In the genomic region with DNA sequence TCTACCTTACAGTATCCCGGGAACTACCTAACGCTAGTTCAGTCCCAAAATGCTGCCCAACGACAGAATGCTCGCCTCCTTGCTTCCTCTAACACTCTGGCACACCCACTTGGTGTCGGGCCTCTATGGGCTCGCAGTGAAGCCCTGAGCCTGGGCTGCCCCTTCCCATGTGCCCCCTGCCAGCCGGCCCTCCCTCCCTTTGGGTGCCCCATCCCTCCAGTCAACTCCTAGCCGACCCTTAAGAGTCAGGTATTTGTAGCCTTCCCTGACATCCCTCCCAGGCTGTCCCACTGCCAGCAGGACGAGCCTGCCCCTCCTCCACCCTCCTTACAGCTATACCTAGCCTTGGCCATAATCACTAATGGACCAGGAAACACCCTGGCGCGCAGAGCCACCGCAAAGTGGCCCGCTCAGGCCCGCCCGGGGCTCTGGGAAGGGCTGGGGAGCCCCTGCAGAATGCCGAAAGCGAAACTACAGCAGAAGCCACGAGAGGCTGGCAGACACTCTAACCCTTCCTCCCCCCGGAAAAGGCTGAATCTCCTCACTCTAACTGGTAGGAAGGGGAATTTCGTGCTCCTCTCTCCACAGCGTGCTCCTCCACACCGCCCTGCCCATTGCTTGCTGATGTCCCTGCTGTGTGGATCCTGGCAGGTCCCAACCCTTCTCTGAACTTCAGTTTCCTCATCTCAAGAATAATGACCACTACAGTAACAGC, we compare ENCODE assay signal across 8 cellular contexts. TPM values are rescaled to one million over a fixed set of nuclear protein-coding genes. Genes with fewer than 3 reads are reported as not detected.
DNase-seq lines count a peak whose midpoint lies in the region; ATAC-seq and TF ChIP-seq lines count a peak whose summit lies in the region.

No MANE protein-coding gene starts in this region.

- CTCF ChIA-PET in activated CD4-positive, alpha-beta T cell treated with anti-CD3 and anti-CD28 coated beads, Interleukin-2, amount 10 ng/mL, durations not matched to agents 7 days and 5 days (lab: Charles Lee) = no interaction called here

- POLR2A ChIA-PET in activated CD4-positive, alpha-beta T cell treated with anti-CD3 and anti-CD28 coated beads, Interleukin-2, amount 10 ng/mL, durations not matched to agents 7 days and 5 days (lab: Charles Lee) = no interaction called here

- peak; percentile 60 for DNase-seq in NCI-H2029 (lab: John Stamatoyannopoulos, UW)
- no peak for DNase-seq in NCI-H2029 treated with DMSO at 0.1 percent for 48 hours (lab: John Stamatoyannopoulos, UW)
- peak; percentile 76 for DNase-seq in activated CD4-positive, alpha-beta T cell treated with anti-CD3 and anti-CD28 coated beads, Interleukin-2, amount 10 ng/mL, durations not matched to agents 7 days and 5 days
- DNase-seq in effector memory CD4-positive, alpha-beta T cell = peak; percentile 42 to 53 (median 45)
- no peak for DNase-seq in thoracic aorta (ENCODE audit: low spot score)
- no peak for DNase-seq in HPDE6-E6E7 (ENCODE audit: extremely low spot score)

- H3K36me3 Mint-ChIP-seq in activated CD4-positive, alpha-beta T cell treated with anti-CD3 and anti-CD28 coated beads, Interleukin-2, amount 10 ng/mL, durations not matched to agents 7 days and 5 days (ENCODE audit: low read depth) = peaks cover 3% of the 10 kb centered on the region

- peaks cover 29% of the 10 kb centered on the region for H3K4me1 Mint-ChIP-seq in activated CD4-positive, alpha-beta T cell treated with anti-CD3 and anti-CD28 coated beads, Interleukin-2, amount 10 ng/mL, durations not matched to agents 7 days and 5 days

- H3K27ac ChIP-seq in effector memory CD4-positive, alpha-beta T cell (ENCODE audit: insufficient read depth, low read length, poor library complexity, severe bottlenecking) = peak overlapping the region; percentile 96
- peak overlapping the region; percentile 77 for H3K27ac ChIP-seq in muscle layer of duodenum (ENCODE audit: low read length)
- peak overlapping the region; percentile 2 to 97 for H3K27ac ChIP-seq in thoracic aorta

- no peaks in the 10 kb centered on the region for H3K27me3 ChIP-seq in effector memory CD4-positive, alpha-beta T cell (replicated peaks; ENCODE audit: control insufficient read depth, insufficient read depth, low read length, poor library complexity, severe bottlenecking)
- no peaks in the 10 kb centered on the region for H3K27me3 ChIP-seq in muscle layer of duodenum (ENCODE audit: low read depth, low read length)
- H3K27me3 ChIP-seq in thoracic aorta (replicated peaks; ENCODE audit: insufficient read depth) = no peaks in the 10 kb centered on the region

- peak overlapping the region; percentile 92 for H3K4me3 Mint-ChIP-seq in activated CD4-positive, alpha-beta T cell treated with anti-CD3 and anti-CD28 coated beads, Interleukin-2, amount 10 ng/mL, durations not matched to agents 7 days and 5 days

- no peaks in the 10 kb centered on the region for H3K9me3 ChIP-seq in effector memory CD4-positive, alpha-beta T cell (ENCODE audit: control insufficient read depth, low read length)
- H3K9me3 ChIP-seq in muscle layer of duodenum (ENCODE audit: control insufficient read depth in 1 of 2, low read length in 2 of 2) = no peaks in the 10 kb centered on the region
- no peaks in the 10 kb centered on the region for H3K9me3 ChIP-seq in thoracic aorta

- peak overlapping the region; percentile 91 for H3K27ac Mint-ChIP-seq in activated CD4-positive, alpha-beta T cell treated with anti-CD3 and anti-CD28 coated beads, Interleukin-2, amount 10 ng/mL, durations not matched to agents 7 days and 5 days

- H3K27me3 Mint-ChIP-seq in activated CD4-positive, alpha-beta T cell treated with anti-CD3 and anti-CD28 coated beads, Interleukin-2, amount 10 ng/mL, durations not matched to agents 7 days and 5 days = no peaks in the 10 kb centered on the region

- no peaks in the 10 kb centered on the region for H3K9me3 Mint-ChIP-seq in activated CD4-positive, alpha-beta T cell treated with anti-CD3 and anti-CD28 coated beads, Interleukin-2, amount 10 ng/mL, durations not matched to agents 7 days and 5 days

- H3K36me3 ChIP-seq in effector memory CD4-positive, alpha-beta T cell (ENCODE audit: control insufficient read depth, insufficient read depth, low read length) = peaks cover 12% of the 10 kb centered on the region
- H3K36me3 ChIP-seq in muscle layer of duodenum (ENCODE audit: control insufficient read depth in 1 of 2, insufficient read depth in 2 of 2, low read length in 2 of 2) (peaks cover 3 to 8% of the 10 kb centered on the region in 2 donors), thoracic aorta (peaks cover 3% of the 10 kb centered on the region)

- TF ChIP-seq CTCF in thoracic aorta (IDR thresholded peaks at IDR 0.05) = no peak

- peak overlapping the region; percentile 99 for H3K4me3 ChIP-seq in effector memory CD4-positive, alpha-beta T cell (ENCODE audit: insufficient read depth, low read depth, low read length, poor library complexity, severe bottlenecking)
- H3K4me3 ChIP-seq in muscle layer of duodenum (ENCODE audit: low read depth in 1 of 2, low read length in 2 of 2) (peak overlapping the region; percentile 84 to 92), thoracic aorta (peak overlapping the region; percentile 97)

- H3K4me1 ChIP-seq in effector memory CD4-positive, alpha-beta T cell (ENCODE audit: control insufficient read depth, insufficient read depth, low read length, poor library complexity, severe bottlenecking) = peaks cover 40% of the 10 kb centered on the region
- H3K4me1 ChIP-seq in muscle layer of duodenum (ENCODE audit: control insufficient read depth in 1 of 2, insufficient read depth in 2 of 2, low read length in 2 of 2) (peaks cover 16 to 49% of the 10 kb centered on the region in 2 donors), thoracic aorta (ENCODE audit: control insufficient read depth in 1 of 2, low read depth in 2 of 2) (peaks cover 16 to 49% of the 10 kb centered on the region in 2 donors)

- ATAC-seq in HG03442 (IDR thresholded peaks at IDR 0.05; ENCODE audit: unreplicated experiment) (peak; percentile 22), thoracic aorta (ENCODE audit: insufficient number of reproducible peaks, low FRiP score, low read depth) (no peak)

RNA-seq across cellular contexts. Expression of a gene that starts 8.2 kb away (rescaled TPM):
- total RNA-seq in activated CD4-positive, alpha-beta T cell treated with anti-CD3 and anti-CD28 coated beads, Interleukin-2, amount 10 ng/mL, durations not matched to agents 7 days and 5 days = 10 to 100 TPM; 14.9 to 16.0 TPM
- 100 to 1,000 TPM; 170 to 174 TPM for total RNA-seq in thoracic aorta

RNA-seq across cellular contexts. Expression of a gene that starts 47.2 kb away (rescaled TPM):
- 10 to 100 TPM; 46.0 to 54.3 TPM for total RNA-seq in activated CD4-positive, alpha-beta T cell treated with anti-CD3 and anti-CD28 coated beads, Interleukin-2, amount 10 ng/mL, durations not matched to agents 7 days and 5 days
- total RNA-seq in thoracic aorta = 1 to 10 TPM in 1 of 2 donors, not detected in 1; 1.6 TPM

Comparison
In these comparisons a context has a peak if more than half of its experiments do, and no peak if none do; other contexts are left out.
1. DNase-seq: peak in NCI-H2029 (single experiment), activated CD4-positive, alpha-beta T cell treated with anti-CD3 and anti-CD28 coated beads, Interleukin-2, amount 10 ng/mL, durations not matched to agents 7 days and 5 days (single experiment) and effector memory CD4-positive, alpha-beta T cell (3 of 3); none in NCI-H2029 treated with DMSO at 0.1 percent for 48 hours (single experiment), thoracic aorta (single experiment) and HPDE6-E6E7 (single experiment).
2. RNA of a gene that starts 8.2 kb away (total RNA-seq): 170 to 174 TPM in thoracic aorta; 14.9 to 16.0 TPM in activated CD4-positive, alpha-beta T cell treated with anti-CD3 and anti-CD28 coated beads, Interleukin-2, amount 10 ng/mL, durations not matched to agents 7 days and 5 days; every median in the first group is over 10 times any median in the second.
3. RNA of a gene that starts 47.2 kb away (total RNA-seq): 46.0 to 54.3 TPM in activated CD4-positive, alpha-beta T cell treated with anti-CD3 and anti-CD28 coated beads, Interleukin-2, amount 10 ng/mL, durations not matched to agents 7 days and 5 days; 1.6 TPM in thoracic aorta; every median in the first group is over 10 times any median in the second.
4. Peak in every context shown above with its lines, with median percentiles within 50 percentile points of each other: H3K27ac ChIP-seq and H3K4me3 ChIP-seq.